24 cellular contexts compared by ENCODE assay signal in the genomic region with DNA sequence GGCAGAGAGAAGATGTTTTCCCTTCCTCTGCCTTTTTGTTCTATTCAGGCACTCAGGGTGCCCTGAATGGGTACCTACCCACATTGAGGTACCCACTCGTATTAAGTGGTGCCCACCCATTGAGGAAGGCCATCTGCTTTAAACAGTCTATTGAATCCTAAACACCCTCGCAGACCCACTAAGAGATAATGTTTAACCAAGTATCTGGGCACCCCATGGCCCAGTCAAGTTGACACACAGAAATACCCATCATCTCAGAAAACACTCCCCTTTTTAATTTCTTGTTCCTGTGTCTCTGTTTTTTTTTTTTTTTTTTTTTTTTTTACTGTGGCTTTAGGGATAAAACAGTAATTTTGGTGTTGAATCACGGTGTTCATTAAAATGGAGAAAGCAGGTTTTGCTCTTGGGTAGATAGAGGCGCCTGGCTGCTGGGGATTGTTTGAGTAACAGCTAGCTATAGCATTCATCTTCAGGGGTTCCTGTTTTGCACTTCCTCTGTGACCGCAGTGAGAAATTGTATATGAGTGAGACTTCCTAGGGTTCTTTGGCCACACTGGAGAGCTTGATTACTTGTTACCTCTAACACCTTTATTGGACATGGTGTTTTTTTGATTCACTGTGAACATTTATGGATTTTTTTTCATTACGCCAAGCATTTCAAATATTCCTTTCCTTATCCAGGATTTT.
A peak's percentile ranks its signal among the peaks of the same experiment; 100 is the strongest.
DNase-seq lines count a peak whose midpoint lies in the region; ATAC-seq, FAIRE-seq and TF ChIP-seq lines count a peak whose summit lies in the region.
"Had no signal": no experiment of that assay in that cellular context is flagged by ENCODE, and none has a peak within 500 bp of the region (broad histone marks: within the 10 kb centered on the region; RNA-seq: fewer than 3 reads in every experiment).

No MANE protein-coding gene starts in this region.

- H3K4me3 ChIP-seq in osteoblast (ENCODE audit: insufficient read depth, low read length) (no peak overlapping the region), PC-9 (no peak overlapping the region), vagina (no peak overlapping the region)
- H3K4me3 ChIP-seq: left lung, mucosa of descending colon, tibial nerve had no signal

- H3K4me1 Mint-ChIP-seq in HFFc6 (ENCODE audit: low read depth), result peaks cover 59% of the 10 kb centered on the region
- H3K4me1 Mint-ChIP-seq: CD8-positive, alpha-beta memory T cell had no signal

- no peak for TF ChIP-seq POLR2A in vagina (IDR thresholded peaks at IDR 0.05)

- ATAC-seq in HG03135 (IDR thresholded peaks at IDR 0.05; ENCODE audit: unreplicated experiment), result no peak
- ATAC-seq: left lung, mucosa of descending colon had no signal

- H3K4me1 ChIP-seq in osteoblast (ENCODE audit: insufficient read depth, low read length), result peaks cover 18% of the 10 kb centered on the region
- no peaks in the 10 kb centered on the region for H3K4me1 ChIP-seq in PC-9 (replicated peaks; ENCODE audit: insufficient read depth)
- H3K4me1 ChIP-seq in vagina, result peaks cover 13% of the 10 kb centered on the region
- H3K4me1 ChIP-seq: left lung had no signal

- H3K4me3 Mint-ChIP-seq in HFFc6, result no peak overlapping the region
- H3K4me3 Mint-ChIP-seq: CD8-positive, alpha-beta memory T cell; neural crest cell had no signal

- H3K9me3 ChIP-seq in osteoblast (ENCODE audit: low read depth, low read length) (no peaks in the 10 kb centered on the region), PC-9 (ENCODE audit: insufficient read depth, low read depth) (no peaks in the 10 kb centered on the region), vagina (no peaks in the 10 kb centered on the region)
- H3K9me3 ChIP-seq: left lung, mucosa of descending colon, tibial nerve had no signal

- POLR2A ChIA-PET in PC-9 (lab: Charles Lee; ENCODE audit: unreplicated experiment), result no interaction called here

- H3K36me3 ChIP-seq in osteoblast (ENCODE audit: insufficient read depth, low read length) (no peaks in the 10 kb centered on the region), PC-9 (ENCODE audit: low read depth) (no peaks in the 10 kb centered on the region), vagina (no peaks in the 10 kb centered on the region)
- H3K36me3 ChIP-seq: left lung, tibial nerve had no signal

- DNase-seq in GM18507 (ENCODE audit: extremely low spot score, insufficient read length, low read depth) (no peak), HFFc6 (no peak), SKM-1 treated with dmso at 0.1 percent for 144 hours (lab: John Stamatoyannopoulos, UW; ENCODE audit: unreplicated experiment) (peak; percentile 84), osteoblast (ENCODE audit: insufficient read length, low spot score, missing footprints) (no peak), PC-9 (no peak), vagina (ENCODE audit: extremely low spot score in 2 of 2) (no peak)
- DNase-seq: activated CD4-positive, alpha-beta T cell treated with anti-CD3 and anti-CD28 coated beads, Interleukin-2, amount 50 U/mL, for 4 hours; activated CD8-positive, alpha-beta memory T cell treated with anti-CD3 and anti-CD28 coated beads, Interleukin-2, amount 50 U/mL, for 48 hours; activated effector memory CD4-positive, alpha-beta T cell treated with Interleukin-2 at 50 U/mL for 16 hours; CD8-positive, alpha-beta memory T cell; cortex of kidney; DMS53; left lung; mucosa of descending colon; NCI-H1048; NCI-H2029; stimulated activated CD4-positive, alpha-beta T cell treated with anti-CD3 and anti-CD28 coated beads, Interleukin-1b, Interleukin-23, amount 100 ng/mL, for 48 hours; stimulated activated naive CD4-positive, alpha-beta T cell treated with Interleukin-2 at 50 U/mL for 16 hours had no signal

- H4K20me1 ChIP-seq in osteoblast (ENCODE audit: insufficient read depth, low read length) (no peaks in the 10 kb centered on the region), PC-9 (ENCODE audit: insufficient read depth) (no peaks in the 10 kb centered on the region)

- H3K9me3 Mint-ChIP-seq in HFFc6, result no peaks in the 10 kb centered on the region
- H3K9me3 Mint-ChIP-seq: neural crest cell had no signal

- intact Hi-C loops in PC-9 (cut with micrococcal nuclease; ENCODE audit: unreplicated experiment) (no loop called here), vagina (cut with DNase I) (no loop called here)

- no peaks in the 10 kb centered on the region for H3K27me3 Mint-ChIP-seq in HFFc6 (ENCODE audit: insufficient read depth)
- H3K27me3 Mint-ChIP-seq: CD8-positive, alpha-beta memory T cell; progenitor cell of endocrine pancreas had no signal

- H3K9me2 ChIP-seq in PC-9 (ENCODE audit: insufficient read depth), result no peaks in the 10 kb centered on the region

- CTCF ChIA-PET in PC-9 (lab: Charles Lee), result no interaction called here

- peak; percentile 35 for FAIRE-seq in GM18507 (lab: Jason Lieb, UNC)
- FAIRE-seq: bronchial epithelial cell had no signal

- H3F3A ChIP-seq in PC-9 (ENCODE audit: insufficient read depth, low read depth), result no peaks in the 10 kb centered on the region

- H3K4me2 ChIP-seq in osteoblast (ENCODE audit: insufficient read depth, low read length), result peak overlapping the region; percentile 44
- H3K4me2 ChIP-seq in PC-9, result no peak overlapping the region

- no peaks in the 10 kb centered on the region for H3K36me3 Mint-ChIP-seq in HFFc6 (ENCODE audit: low read depth)
- H3K36me3 Mint-ChIP-seq: CD8-positive, alpha-beta memory T cell; IgD-negative memory B cell had no signal

- H2AFZ ChIP-seq in osteoblast (ENCODE audit: low read length), result peak overlapping the region; percentile 60
- no peak overlapping the region for H2AFZ ChIP-seq in PC-9

- TF ChIP-seq CTCF in HFFc6 (IDR thresholded peaks at IDR 0.05), result no peak
- TF ChIP-seq CTCF in osteoblast (IDR thresholded peaks at IDR 0.05; ENCODE audit: extremely low read depth, low read depth, low read length), result no peak
- TF ChIP-seq CTCF in PC-9 (conservative IDR thresholded peaks at IDR 0.05), result no peak
- no peak for TF ChIP-seq CTCF in vagina (IDR thresholded peaks at IDR 0.05)

- peak overlapping the region; percentile 79 for H3K27ac ChIP-seq in osteoblast (ENCODE audit: low read depth, low read length)
- no peak overlapping the region for H3K27ac ChIP-seq in PC-9
- no peak overlapping the region for H3K27ac ChIP-seq in vagina
- H3K27ac ChIP-seq: left lung, tibial nerve had no signal

- no peaks in the 10 kb centered on the region for H3K27me3 ChIP-seq in osteoblast (ENCODE audit: insufficient read depth, low read length)
- H3K27me3 ChIP-seq in PC-9 (ENCODE audit: insufficient read depth, low read depth), result no peaks in the 10 kb centered on the region
- H3K27me3 ChIP-seq in vagina, result no peaks in the 10 kb centered on the region
- H3K27me3 ChIP-seq: left lung, tibial nerve had no signal

- peaks cover 17% of the 10 kb centered on the region for H3K79me2 ChIP-seq in osteoblast (ENCODE audit: insufficient read depth, low read length)
- no peaks in the 10 kb centered on the region for H3K79me2 ChIP-seq in PC-9 (ENCODE audit: low read depth)

- BruUV-seq in PC-9 (replicated peaks; lab: Mats Ljungman, UMichigan), result no TSS peak

- peak overlapping the region; percentile 62 for H3K27ac Mint-ChIP-seq in HFFc6
- H3K27ac Mint-ChIP-seq: CD8-positive, alpha-beta memory T cell; IgD-negative memory B cell; progenitor cell of endocrine pancreas had no signal
